ENCODE assay signal across 14 cellular contexts in genomic region chr18:54020971-54021370, GRCh38.
DNase-seq lines count a peak whose midpoint lies in the region; ATAC-seq and TF ChIP-seq lines count a peak whose summit lies in the region.
"Had no signal": no experiment of that assay in that cellular context is flagged by ENCODE, and none has a peak within 500 bp of the region (broad histone marks: within the 10 kb centered on the region; RNA-seq: fewer than 3 reads in every experiment).

No MANE protein-coding gene starts in this region.

- no peaks in the 10 kb centered on the region for H3K36me3 ChIP-seq in ACC112 (ENCODE audit: insufficient read depth, low read length)
- H3K36me3 ChIP-seq in SJSA1, result no peaks in the 10 kb centered on the region
- no peaks in the 10 kb centered on the region for H3K36me3 ChIP-seq in osteoblast (ENCODE audit: insufficient read depth, low read length)
- no peaks in the 10 kb centered on the region for H3K36me3 ChIP-seq in H7 (replicated peaks; ENCODE audit: control insufficient read depth, insufficient read depth, low read length)
- H3K36me3 ChIP-seq: BLaER1 treated with 17β-estradiol and CSF1 and Interleukin-3, amounts not matched to agents 10 nM and 100 nM had no signal

- DNase-seq in SJSA1 (ENCODE audit: low read depth in 1 of 2, low spot score in 2 of 2), result no peak
- DNase-seq in choroid plexus epithelial cell (ENCODE audit: low read depth), result peak; percentile 23
- DNase-seq in osteoblast (ENCODE audit: insufficient read length, low spot score, missing footprints), result no peak
- DNase-seq in H7, result no peak
- DNase-seq: Calu3; CD8-positive, alpha-beta T cell; DND-41 had no signal

- H2AFZ ChIP-seq in ACC112 (ENCODE audit: low read length, unreplicated experiment) (no peak overlapping the region), osteoblast (ENCODE audit: low read length) (no peak overlapping the region)

- H3K79me2 ChIP-seq in ACC112 (ENCODE audit: control insufficient read depth, insufficient read depth, low read length, unreplicated experiment), result no peaks in the 10 kb centered on the region
- H3K79me2 ChIP-seq in osteoblast (ENCODE audit: insufficient read depth, low read length), result no peaks in the 10 kb centered on the region

- H3K4me1 ChIP-seq in ACC112 (ENCODE audit: control insufficient read depth, insufficient read depth, low read length, unreplicated experiment), result peaks cover 26% of the 10 kb centered on the region
- H3K4me1 ChIP-seq in SJSA1 (replicated peaks), result peaks cover 45% of the 10 kb centered on the region
- H3K4me1 ChIP-seq in osteoblast (ENCODE audit: insufficient read depth, low read length), result peaks cover 17% of the 10 kb centered on the region

- H3K27ac ChIP-seq in ACC112 (ENCODE audit: low read depth, low read length) (peak overlapping the region; percentile 54), SJSA1 (peak overlapping the region; percentile 50), osteoblast (ENCODE audit: low read depth, low read length) (peak overlapping the region; percentile 49)
- H3K27ac ChIP-seq: 22Rv1; BLaER1 treated with 17β-estradiol and CSF1 and Interleukin-3, amounts not matched to agents 10 nM and 100 nM; HL-60 had no signal

- TF ChIP-seq CTCF in choroid plexus epithelial cell (conservative IDR thresholded peaks at IDR 0.05; ENCODE audit: low read depth, low read length) (no peak), osteoblast (IDR thresholded peaks at IDR 0.05; ENCODE audit: extremely low read depth, low read depth, low read length) (no peak)

- H3K4me2 ChIP-seq in osteoblast (ENCODE audit: insufficient read depth, low read length), result no peak overlapping the region
- H3K4me2 ChIP-seq: BLaER1 treated with 17β-estradiol and CSF1 and Interleukin-3, amounts not matched to agents 10 nM and 100 nM had no signal

- no peaks in the 10 kb centered on the region for H4K20me1 ChIP-seq in osteoblast (ENCODE audit: insufficient read depth, low read length)
- H4K20me1 ChIP-seq: BLaER1 treated with 17β-estradiol and CSF1 and Interleukin-3, amounts not matched to agents 10 nM and 100 nM had no signal

- H3K4me3 ChIP-seq in ACC112 (ENCODE audit: low read depth, low read length) (no peak overlapping the region), SJSA1 (no peak overlapping the region), choroid plexus epithelial cell (ENCODE audit: low read depth, low read length) (no peak overlapping the region), osteoblast (ENCODE audit: insufficient read depth, low read length) (no peak overlapping the region), H7 (ENCODE audit: insufficient read depth, low read depth, low read length) (no peak overlapping the region)
- H3K4me3 ChIP-seq: BLaER1 treated with 17β-estradiol and CSF1 and Interleukin-3, amounts not matched to agents 10 nM and 100 nM; GM12878 had no signal

- no peaks in the 10 kb centered on the region for H3K9me3 ChIP-seq in SJSA1 (replicated peaks)
- no peaks in the 10 kb centered on the region for H3K9me3 ChIP-seq in osteoblast (ENCODE audit: low read depth, low read length)

- no peaks in the 10 kb centered on the region for H3K27me3 ChIP-seq in ACC112 (ENCODE audit: insufficient read depth, low read length)
- H3K27me3 ChIP-seq in SJSA1 (replicated peaks), result no peaks in the 10 kb centered on the region
- H3K27me3 ChIP-seq in osteoblast (ENCODE audit: insufficient read depth, low read length), result no peaks in the 10 kb centered on the region
- no peaks in the 10 kb centered on the region for H3K27me3 ChIP-seq in H7 (ENCODE audit: control insufficient read depth, insufficient read depth, low read length)
- H3K27me3 ChIP-seq: BLaER1 treated with 17β-estradiol and CSF1 and Interleukin-3, amounts not matched to agents 10 nM and 100 nM had no signal

- no peak for ATAC-seq in HG03095 (IDR thresholded peaks at IDR 0.05; ENCODE audit: unreplicated experiment)
- no peak for ATAC-seq in GM18867 (IDR thresholded peaks at IDR 0.05; ENCODE audit: unreplicated experiment)
- ATAC-seq: CD8-positive, alpha-beta T cell; GM12878 had no signal
